In genomic region chr3:88936837-88937236, GRCh38 we compare ENCODE assay signal across 21 cellular contexts.
"Had no signal": no experiment of that assay in that cellular context is flagged by ENCODE, and none has a peak within 500 bp of the region (broad histone marks: within the 10 kb centered on the region; RNA-seq: fewer than 3 reads in every experiment).

No MANE protein-coding gene starts in this region.

- FAIRE-seq: colon had no signal

- H3K27ac ChIP-seq: brain microvascular endothelial cell, epithelial cell of prostate, foreskin keratinocyte, spleen, thoracic aorta, upper lobe of right lung had no signal

- H3K4me3 ChIP-seq: lung, spleen, thoracic aorta, upper lobe of right lung had no signal

- H3K4me1 ChIP-seq: foreskin keratinocyte, spleen, upper lobe of right lung had no signal

- H3K36me3 ChIP-seq: brain microvascular endothelial cell, spleen, thoracic aorta, upper lobe of right lung had no signal

- ATAC-seq: activated CD8-positive, alpha-beta T cell treated with anti-CD3 and anti-CD28 coated beads for 36 hours; foreskin keratinocyte; left lobe of liver; natural killer cell treated with Interleukin-12 subunit alpha and Interleukin-12 subunit beta and Interleukin-15 and Interleukin-18, amount 100 ng/mL, for 72 hours; stimulated activated memory B cell treated with anti-CD40 and anti-IgM and Interleukin-4, amounts not matched to agents 10 μg/mL and 1 μg/mL and 100 μg/mL, for 72 hours; upper lobe of right lung had no signal

- H3K27me3 ChIP-seq: brain microvascular endothelial cell, foreskin keratinocyte, spleen, upper lobe of right lung had no signal

- DNase-seq: activated CD4-positive, alpha-beta T cell treated with anti-CD3 and anti-CD28 coated beads, Interleukin-2, amount 10 ng/mL, durations not matched to agents 24 days and 14 days; activated CD4-positive, CD25-positive, alpha-beta regulatory T cell; activated CD8-positive, alpha-beta T cell treated with anti-CD3 and anti-CD28 coated beads for 36 hours; activated naive CD4-positive, alpha-beta T cell treated with Interleukin-2 at 50 U/mL for 16 hours; activated T-cell treated with anti-CD3 and anti-CD28 coated beads, Interleukin-2, amount 50 U/mL, for 24 hours; brain microvascular endothelial cell; central memory CD4-positive, alpha-beta T cell; endodermal cell; foreskin keratinocyte; hypothalamus; islet precursor cell; spleen; stimulated activated CD4-positive, alpha-beta T cell treated with anti-CD3 and anti-CD28 coated beads, Interleukin-4, amount 100 ng/mL, for 4 hours; upper lobe of right lung had no signal

- H3K9me3 ChIP-seq: spleen, thoracic aorta, upper lobe of right lung had no signal
